ENCODE assay signal across 8 cellular contexts in genomic region chr19:28466107-28467045, GRCh38.
A peak's percentile ranks its signal among the peaks of the same experiment; 100 is the strongest.
DNase-seq lines count a peak whose midpoint lies in the region; ATAC-seq and TF ChIP-seq lines count a peak whose summit lies in the region.

No MANE protein-coding gene starts in this region.

- no peak overlapping the region for H2BK5ac ChIP-seq in mesenchymal stem cell (ENCODE audit: low read depth, low read length, poor library complexity, severe bottlenecking)

- ATAC-seq in WTC11 (peak; percentile 28), GM19467 (IDR thresholded peaks at IDR 0.05; ENCODE audit: unreplicated experiment) (no peak), HG02852 (IDR thresholded peaks at IDR 0.05; ENCODE audit: unreplicated experiment) (no peak)

- no peak overlapping the region for H3K27ac ChIP-seq in mesenchymal stem cell (ENCODE audit: low read length, poor library complexity, severe bottlenecking)

- no peaks in the 10 kb centered on the region for H3K36me3 Mint-ChIP-seq in WTC11

- H4K91ac ChIP-seq in mesenchymal stem cell (ENCODE audit: low read length), result no peak overlapping the region

- H3K18ac ChIP-seq in mesenchymal stem cell (ENCODE audit: low read depth in 1 of 2, low read length in 2 of 2), result no peak overlapping the region

- no peak overlapping the region for H3K23ac ChIP-seq in mesenchymal stem cell (ENCODE audit: low read length in 2 of 2)

- H3K79me1 ChIP-seq in mesenchymal stem cell (replicated peaks; ENCODE audit: low read length, poor library complexity, severe bottlenecking), result no peaks in the 10 kb centered on the region

- CTCF ChIA-PET in WTC11 (lab: Charles Lee), result interaction anchor here (0.6 to 4.9 kb wide), 2 partner anchors 167 to 413 kb away, joined by 3 to 55 read pairs; no protein-coding TSS in a partner anchor

- no peaks in the 10 kb centered on the region for H3K27me3 Mint-ChIP-seq in WTC11 (ENCODE audit: low read depth)

- H2BK12ac ChIP-seq in mesenchymal stem cell (ENCODE audit: low read length in 2 of 2), result no peak overlapping the region

- TF ChIP-seq CTCF in WTC11 (IDR thresholded peaks at IDR 0.05), result peak; percentile 83
- peak; percentile 92 for TF ChIP-seq CTCF in choroid plexus epithelial cell (conservative IDR thresholded peaks at IDR 0.05; ENCODE audit: low read depth, low read length)

- 69% methylated on average over 8 of the region's 9 CpGs for WGBS in mesenchymal stem cell

- H3K9me3 Mint-ChIP-seq in WTC11, result no peaks in the 10 kb centered on the region

- H2BK120ac ChIP-seq in mesenchymal stem cell (ENCODE audit: low read depth, low read length), result no peak overlapping the region

- no peak overlapping the region for H2BK15ac ChIP-seq in mesenchymal stem cell (ENCODE audit: low read depth, poor library complexity, severe bottlenecking)

- H3K27me3 ChIP-seq in mesenchymal stem cell (ENCODE audit: control insufficient read depth in 1 of 2, insufficient read depth in 1 of 2, low read length in 2 of 2), result peaks cover 0 to 4% of the 10 kb centered on the region in 2 experiments

- no peak overlapping the region for H2AK5ac ChIP-seq in mesenchymal stem cell (ENCODE audit: low read length, severe bottlenecking)

- H4K8ac ChIP-seq in mesenchymal stem cell (ENCODE audit: low read length), result no peak overlapping the region

- H3K27ac Mint-ChIP-seq in WTC11, result no peak overlapping the region

- H3K4ac ChIP-seq in mesenchymal stem cell (ENCODE audit: low read depth in 1 of 2, low read length in 2 of 2), result no peak overlapping the region

- no peaks in the 10 kb centered on the region for H3K36me3 ChIP-seq in mesenchymal stem cell (ENCODE audit: control insufficient read depth in 1 of 2, insufficient read depth in 2 of 2, low read depth in 1 of 2, low read length in 2 of 2)

- peaks cover 32% of the 10 kb centered on the region for H3K4me1 Mint-ChIP-seq in WTC11

- DNase-seq in GM04504 (ENCODE audit: low read depth), result peak; percentile 21
- peak; percentile 76 for DNase-seq in NCI-H1105 (lab: John Stamatoyannopoulos, UW)
- DNase-seq in WTC11 (ENCODE audit: low spot score), result peak; percentile 79
- peak; percentile 78 for DNase-seq in choroid plexus epithelial cell (ENCODE audit: low read depth)
- DNase-seq in mesenchymal stem cell, result peak; percentile 22
- peak; percentile 44 for DNase-seq in stimulated activated CD8-positive, alpha-beta memory T cell treated with anti-CD3 and anti-CD28 coated beads, Interleukin-4, amount 100 ng/mL, for 24 hours (ENCODE audit: low read depth)

- H3K9me3 ChIP-seq in mesenchymal stem cell (ENCODE audit: control insufficient read depth, low read length), result no peaks in the 10 kb centered on the region

- H3K4me2 ChIP-seq in mesenchymal stem cell (ENCODE audit: low read length, poor library complexity, severe bottlenecking), result no peak overlapping the region

- POLR2A ChIA-PET in WTC11 (lab: Charles Lee), result no interaction called here

- no peak overlapping the region for H2AFZ ChIP-seq in mesenchymal stem cell (ENCODE audit: low read depth, low read length)

- H3K4me3 ChIP-seq in choroid plexus epithelial cell (ENCODE audit: low read depth, low read length) (no peak overlapping the region), mesenchymal stem cell (ENCODE audit: insufficient read depth in 1 of 2, low read depth in 1 of 2, low read length in 2 of 2) (no peak overlapping the region)

- H3K9ac ChIP-seq in mesenchymal stem cell (ENCODE audit: low read length), result no peak overlapping the region

- H3K14ac ChIP-seq in mesenchymal stem cell (ENCODE audit: low read length in 2 of 2), result no peak overlapping the region

- H3K4me3 Mint-ChIP-seq in WTC11, result no peak overlapping the region

- peaks cover 19% of the 10 kb centered on the region for H3K4me1 ChIP-seq in mesenchymal stem cell (ENCODE audit: control insufficient read depth, insufficient read depth, low read depth, low read length)

TF ChIP-seq in WTC11, 78 proteins besides CTCF, POLR2A, EP300 and RAD21:
- TF ChIP-seq MLX (CRISPR knock-in tag; IDR thresholded peaks at IDR 0.05) (no peak), ATF6 (CRISPR knock-in tag; IDR thresholded peaks at IDR 0.05) (no peak), SP1 (CRISPR knock-in tag; conservative IDR thresholded peaks at IDR 0.05) (no peak), E2F1 (CRISPR knock-in tag; IDR thresholded peaks at IDR 0.05) (no peak), SMAD4 (CRISPR knock-in tag; IDR thresholded peaks at IDR 0.05) (no peak), ZSCAN18 (CRISPR knock-in tag; IDR thresholded peaks at IDR 0.05) (no peak), MXD4 (CRISPR knock-in tag; IDR thresholded peaks at IDR 0.05; ENCODE audit: borderline replicate concordance) (no peak), ZNF512 (CRISPR knock-in tag; IDR thresholded peaks at IDR 0.05; ENCODE audit: borderline replicate concordance) (no peak; the same call in 1 of the 2 replicates), TP53 (CRISPR knock-in tag; IDR thresholded peaks at IDR 0.05) (no peak), E2F4 (CRISPR knock-in tag; IDR thresholded peaks at IDR 0.05; ENCODE audit: borderline replicate concordance, low read depth) (no peak), NFYB (CRISPR knock-in tag; conservative IDR thresholded peaks at IDR 0.05; ENCODE audit: low read depth) (no peak), NFE2L1 (CRISPR knock-in tag; IDR thresholded peaks at IDR 0.05) (no peak), ZNF423 (CRISPR knock-in tag; IDR thresholded peaks at IDR 0.05) (no peak), RORB (CRISPR knock-in tag; IDR thresholded peaks at IDR 0.05) (no peak), ZNF121 (CRISPR knock-in tag; IDR thresholded peaks at IDR 0.05) (no peak)

Comparison
In these comparisons a context has a peak if more than half of its experiments do, and no peak if none do; other contexts are left out.
1. DNase-seq: peak in every context shown above with its lines; median percentile 79 in WTC11; 78 in choroid plexus epithelial cell; 76 in NCI-H1105; 44 in stimulated activated CD8-positive, alpha-beta memory T cell treated with anti-CD3 and anti-CD28 coated beads, Interleukin-4, amount 100 ng/mL, for 24 hours; 22 in mesenchymal stem cell; 21 in GM04504.